8 cellular contexts compared by ENCODE assay signal in genomic region chr10:99234067-99234738, GRCh38. TPM values are rescaled to one million over a fixed set of nuclear protein-coding genes. Genes with fewer than 3 reads are reported as not detected.
A peak's percentile ranks its signal among the peaks of the same experiment; 100 is the strongest.
DNase-seq lines count a peak whose midpoint lies in the region; ATAC-seq lines count a peak whose summit lies in the region.

No MANE protein-coding gene starts in this region.

- ATAC-seq in GM21360 (IDR thresholded peaks at IDR 0.05; ENCODE audit: unreplicated experiment) (peak; percentile 97), HG03575 (IDR thresholded peaks at IDR 0.05; ENCODE audit: extremely low read depth, insufficient number of reproducible peaks, low FRiP score, unreplicated experiment) (peak; percentile 92), Right ventricle myocardium inferior (peak; percentile 50)

- H3K4me3 Mint-ChIP-seq in activated T-helper 1 cell treated with anti-CD3 and anti-CD28 coated beads, Interleukin-12 subunit alpha, Interleukin-12 subunit beta, Interleukin-2, Interleukin-4 antibody, amounts not matched to agents 30 ng/mL and 10 ng/mL and 1 ng/mL, durations not matched to agents 14 hours and 24 hours and 36 hours: peak overlapping the region; percentile 39

- H3K4me1 Mint-ChIP-seq in activated T-helper 1 cell treated with anti-CD3 and anti-CD28 coated beads, Interleukin-12 subunit alpha, Interleukin-12 subunit beta, Interleukin-2, Interleukin-4 antibody, amounts not matched to agents 30 ng/mL and 10 ng/mL and 1 ng/mL, durations not matched to agents 14 hours and 24 hours and 36 hours (ENCODE audit: low read depth): no peaks in the 10 kb centered on the region

- intact Hi-C loops in activated T-helper 1 cell treated with anti-CD3 and anti-CD28 coated beads, Interleukin-12 subunit alpha, Interleukin-12 subunit beta, Interleukin-2, Interleukin-4 antibody, amounts not matched to agents 30 ng/mL and 10 ng/mL and 1 ng/mL, durations not matched to agents 14 hours and 24 hours and 36 hours (cut with micrococcal nuclease): loop anchor here (5.0 to 10.0 kb wide), 2 partner anchors 303 to 1991 kb away; partner anchors contain the start of gene LBX1
- intact Hi-C loops in Right ventricle myocardium inferior (cut with DNase I): no loop called here
- intact Hi-C loops in posterior vena cava (cut with DNase I): no loop called here

- H3K9me3 Mint-ChIP-seq in activated T-helper 1 cell treated with anti-CD3 and anti-CD28 coated beads, Interleukin-12 subunit alpha, Interleukin-12 subunit beta, Interleukin-2, Interleukin-4 antibody, amounts not matched to agents 30 ng/mL and 10 ng/mL and 1 ng/mL, durations not matched to agents 14 hours and 24 hours and 36 hours: no peaks in the 10 kb centered on the region

- H3K27me3 Mint-ChIP-seq in activated T-helper 1 cell treated with anti-CD3 and anti-CD28 coated beads, Interleukin-12 subunit alpha, Interleukin-12 subunit beta, Interleukin-2, Interleukin-4 antibody, amounts not matched to agents 30 ng/mL and 10 ng/mL and 1 ng/mL, durations not matched to agents 14 hours and 24 hours and 36 hours (ENCODE audit: insufficient read depth): peaks cover 74% of the 10 kb centered on the region

- peak; percentile 55 for DNase-seq in EL
- peak; percentile 25 for DNase-seq in activated T-helper 1 cell treated with anti-CD3 and anti-CD28 coated beads, Interleukin-12 subunit alpha, Interleukin-12 subunit beta, Interleukin-2, Interleukin-4 antibody, amounts not matched to agents 30 ng/mL and 10 ng/mL and 1 ng/mL, durations not matched to agents 14 hours and 24 hours and 36 hours (ENCODE audit: low spot score)
- peak; percentile 79 for DNase-seq in Right ventricle myocardium inferior (ENCODE audit: missing footprints)
- DNase-seq in posterior vena cava (ENCODE audit: low spot score): peak; percentile 90
- no peak for DNase-seq in HPDE6-E6E7 (ENCODE audit: extremely low spot score)
- no peak for DNase-seq in NCI-H1048 (lab: John Stamatoyannopoulos, UW)

- peaks cover 2% of the 10 kb centered on the region for H3K36me3 Mint-ChIP-seq in activated T-helper 1 cell treated with anti-CD3 and anti-CD28 coated beads, Interleukin-12 subunit alpha, Interleukin-12 subunit beta, Interleukin-2, Interleukin-4 antibody, amounts not matched to agents 30 ng/mL and 10 ng/mL and 1 ng/mL, durations not matched to agents 14 hours and 24 hours and 36 hours (ENCODE audit: low read depth)

- H3K27ac Mint-ChIP-seq in activated T-helper 1 cell treated with anti-CD3 and anti-CD28 coated beads, Interleukin-12 subunit alpha, Interleukin-12 subunit beta, Interleukin-2, Interleukin-4 antibody, amounts not matched to agents 30 ng/mL and 10 ng/mL and 1 ng/mL, durations not matched to agents 14 hours and 24 hours and 36 hours: no peak overlapping the region

RNA-seq across cellular contexts. Expression of gene HPSE2, which starts 1.4 kb away (rescaled TPM):
- not detected in 2 replicates for total RNA-seq in activated T-helper 1 cell treated with anti-CD3 and anti-CD28 coated beads, Interleukin-12 subunit alpha, Interleukin-12 subunit beta, Interleukin-2, Interleukin-4 antibody, amounts not matched to agents 30 ng/mL and 10 ng/mL and 1 ng/mL, durations not matched to agents 14 hours and 24 hours and 36 hours
- total RNA-seq in Right ventricle myocardium inferior (0.14 TPM), posterior vena cava (under 1 TPM in 1 of 2 donors, not detected in 1; 0.14 TPM)

Comparison
In these comparisons a context has a peak if more than half of its experiments do, and no peak if none do; other contexts are left out.
1. DNase-seq: peak in EL (single experiment), activated T-helper 1 cell treated with anti-CD3 and anti-CD28 coated beads, Interleukin-12 subunit alpha, Interleukin-12 subunit beta, Interleukin-2, Interleukin-4 antibody, amounts not matched to agents 30 ng/mL and 10 ng/mL and 1 ng/mL, durations not matched to agents 14 hours and 24 hours and 36 hours (single experiment), Right ventricle myocardium inferior (single experiment) and posterior vena cava (single experiment); none in HPDE6-E6E7 (single experiment) and NCI-H1048 (single experiment).
2. Peak in every context shown above with its lines, with median percentiles within 50 percentile points of each other: ATAC-seq.